Comparison of ENCODE assay signal across 19 cellular contexts in genomic region chr15:60228096-60228495, GRCh38.
A peak's percentile ranks its signal among the peaks of the same experiment; 100 is the strongest.
DNase-seq lines count a peak whose midpoint lies in the region; ATAC-seq, FAIRE-seq and TF ChIP-seq lines count a peak whose summit lies in the region.
"Had no signal": no experiment of that assay in that cellular context is flagged by ENCODE, and none has a peak within 500 bp of the region (broad histone marks: within the 10 kb centered on the region; RNA-seq: fewer than 3 reads in every experiment).

No MANE protein-coding gene starts in this region.

- H2BK120ac ChIP-seq in neuronal stem cell (ENCODE audit: low read depth, low read length), result no peak overlapping the region

- H3F3A ChIP-seq in MM.1S (ENCODE audit: insufficient read depth, low read length), result no peaks in the 10 kb centered on the region

- H3K4me3 ChIP-seq in MM.1S (ENCODE audit: low read length) (no peak overlapping the region), K562 (no peak overlapping the region), hepatocyte (no peak overlapping the region), neuronal stem cell (ENCODE audit: low read length in 2 of 2) (no peak overlapping the region)
- H3K4me3 ChIP-seq: BLaER1 had no signal

- H3K9me1 ChIP-seq in K562 (ENCODE audit: control insufficient read depth, insufficient read depth, low read length), result no peaks in the 10 kb centered on the region

- H3K23ac ChIP-seq in neuronal stem cell (ENCODE audit: low read depth, low read length, poor library complexity), result no peak overlapping the region

- H3K9ac ChIP-seq in MM.1S (ENCODE audit: low read length) (no peak overlapping the region), K562 (ENCODE audit: insufficient read depth in 1 of 2, low read depth in 2 of 2, low read length in 2 of 2) (no peak overlapping the region), neuronal stem cell (ENCODE audit: low read depth, low read length, poor library complexity) (no peak overlapping the region)
- H3K9ac ChIP-seq: BLaER1 had no signal

- no peak overlapping the region for H3K18ac ChIP-seq in neuronal stem cell (ENCODE audit: low read length)

- no peak overlapping the region for H4K8ac ChIP-seq in neuronal stem cell (ENCODE audit: low read depth, low read length)

- ATAC-seq in K562, result no peak
- no peak for ATAC-seq in HG03565 (IDR thresholded peaks at IDR 0.05; ENCODE audit: unreplicated experiment)

- H3K36me3 ChIP-seq in MM.1S (replicated peaks; ENCODE audit: insufficient read depth, low read length) (no peaks in the 10 kb centered on the region), K562 (ENCODE audit: control insufficient read depth, insufficient read depth, low read length) (no peaks in the 10 kb centered on the region), hepatocyte (replicated peaks; ENCODE audit: insufficient read depth, low read depth) (no peaks in the 10 kb centered on the region), neuronal stem cell (replicated peaks in 1 of 2; ENCODE audit: control insufficient read depth in 2 of 2, insufficient read depth in 2 of 2, low read length in 2 of 2) (no peaks in the 10 kb centered on the region)
- H3K36me3 ChIP-seq: BLaER1 had no signal

- POLR2A ChIA-PET in K562 (lab: Yijun Ruan, JAX), result no interaction called here

- no peak overlapping the region for H3K4ac ChIP-seq in neuronal stem cell (ENCODE audit: low read length)

- no peaks in the 10 kb centered on the region for H3K79me1 ChIP-seq in neuronal stem cell (ENCODE audit: low read depth, low read length)

- TF ChIP-seq POLR2A in K562 (conservative IDR thresholded peaks at IDR 0.05), result no peak

- peaks cover 26% of the 10 kb centered on the region for H3K4me1 ChIP-seq in MM.1S (ENCODE audit: low read length)
- H3K4me1 ChIP-seq in K562 (replicated peaks in 1 of 2; ENCODE audit: control insufficient read depth in 2 of 2, insufficient read depth in 2 of 2, low read length in 2 of 2), result no peaks in the 10 kb centered on the region
- no peaks in the 10 kb centered on the region for H3K4me1 ChIP-seq in hepatocyte (ENCODE audit: insufficient read depth)
- no peaks in the 10 kb centered on the region for H3K4me1 ChIP-seq in neuronal stem cell (ENCODE audit: control insufficient read depth in 2 of 2, insufficient read depth in 1 of 2, low read depth in 1 of 2, low read length in 2 of 2)
- H3K4me1 ChIP-seq: Caco-2 had no signal

- CTCF ChIA-PET in K562 (lab: Yijun Ruan, JAX; ENCODE audit: low intra/inter-chr PET ratio), result no interaction called here

- in situ Hi-C loops in K562 (cut with MboI), result no loop called here

- H3K79me2 ChIP-seq in MM.1S (ENCODE audit: low read length), result no peaks in the 10 kb centered on the region
- H3K79me2 ChIP-seq in K562 (ENCODE audit: control insufficient read depth, insufficient read depth, low read length), result no peaks in the 10 kb centered on the region
- no peaks in the 10 kb centered on the region for H3K79me2 ChIP-seq in hepatocyte

- H4K91ac ChIP-seq in neuronal stem cell (ENCODE audit: low read depth, low read length, poor library complexity), result no peak overlapping the region

- H3K27ac ChIP-seq in MM.1S (ENCODE audit: low read length), result peak overlapping the region; percentile 64; the same call in 1 of the 2 replicates
- no peak overlapping the region for H3K27ac ChIP-seq in K562 (ENCODE audit: extremely low read depth, low read depth, low read length)
- H3K27ac ChIP-seq in hepatocyte, result no peak overlapping the region
- no peak overlapping the region for H3K27ac ChIP-seq in neuronal stem cell (replicated peaks; ENCODE audit: low read length)
- H3K27ac ChIP-seq: BLaER1, HL-60 had no signal

- BruUV-seq in K562 (replicated peaks; lab: Mats Ljungman, UMichigan), result no TSS peak

- H3K9me2 ChIP-seq in MM.1S (replicated peaks; ENCODE audit: insufficient read depth, low read length), result no peaks in the 10 kb centered on the region
- H3K9me2 ChIP-seq in hepatocyte (replicated peaks; ENCODE audit: insufficient read depth), result no peaks in the 10 kb centered on the region

- no peak for TF ChIP-seq RAD21 in K562 (CRISPR knock-in tag; conservative IDR thresholded peaks at IDR 0.05 in 1 of 2, IDR thresholded peaks at IDR 0.05 in 1 of 2)

- peak; percentile 12 for DNase-seq in EH (ENCODE audit: low read depth)
- DNase-seq in MM.1S, result no peak
- peak in 1 of 4 experiments; percentile 3 for DNase-seq in K562 (ENCODE audit: extremely low read depth in 1 of 4, low spot score in 3 of 4)
- DNase-seq in hepatocyte (ENCODE audit: low spot score), result peak; percentile 15
- DNase-seq in neuronal stem cell (ENCODE audit: low spot score), result no peak
- no peak for DNase-seq in NCI-H526 (lab: John Stamatoyannopoulos, UW)
- no peak for DNase-seq in activated CD4-positive, alpha-beta T cell treated with anti-CD3 and anti-CD28 coated beads, Interleukin-2, amount 50 U/mL, for 4 hours
- DNase-seq: 8988T; AML-193; Caco-2; CD8-positive, alpha-beta memory T cell; DND-41; GF-D8; HCEC 1CT; HFFc6 had no signal

- H2AFZ ChIP-seq in MM.1S (ENCODE audit: low read length) (peak overlapping the region; percentile 80; the same call in 1 of the 2 replicates), K562 (ENCODE audit: low read depth, low read length) (no peak overlapping the region), hepatocyte (no peak overlapping the region), neuronal stem cell (ENCODE audit: low read length) (no peak overlapping the region)

- H2BK5ac ChIP-seq in neuronal stem cell (ENCODE audit: low read length), result no peak overlapping the region

- WGBS in K562 (ENCODE audit: insufficient coverage, low coverage, missing lambda C conversion rate), result 0% methylated on average over 3 of the region's 3 CpGs
- 83% methylated on average over 3 of the region's 3 CpGs for WGBS in hepatocyte (ENCODE audit: low lambda C conversion rate, missing lambda C conversion rate)
- WGBS in neuronal stem cell (ENCODE audit: extremely low coverage in 2 of 2, insufficient read length in 2 of 2, insufficient replicate concordance in 1 of 2), 2 donors, result no CpG with 5 or more reads among the region's 3 CpGs

- H3K27me3 ChIP-seq in MM.1S (replicated peaks; ENCODE audit: insufficient read depth, low read length) (no peaks in the 10 kb centered on the region), K562 (ENCODE audit: control insufficient read depth in 2 of 2, insufficient read depth in 2 of 2, low read length in 2 of 2) (peaks cover 4 to 10% of the 10 kb centered on the region in 2 experiments; a peak in 3 of 5 replicates), hepatocyte (peaks cover 3% of the 10 kb centered on the region), neuronal stem cell (ENCODE audit: control insufficient read depth in 3 of 3, insufficient read depth in 3 of 3, low read depth in 1 of 3, low read length in 3 of 3) (peaks cover 0 to 17% (median 0%) of the 10 kb centered on the region in 3 experiments)
- H3K27me3 ChIP-seq: BLaER1 had no signal

- H3K14ac ChIP-seq in neuronal stem cell (ENCODE audit: low read length), result no peak overlapping the region

- TF ChIP-seq EP300 in K562 (IDR thresholded peaks at IDR 0.05; ENCODE audit: low read length), result no peak

- H2BK15ac ChIP-seq in neuronal stem cell (ENCODE audit: low read length), result no peak overlapping the region

- no peak for FAIRE-seq in K562 (lab: Jason Lieb, UNC)
- FAIRE-seq: GM19239 had no signal

- no peak overlapping the region for H2AK5ac ChIP-seq in neuronal stem cell (ENCODE audit: low read depth, low read length)

- H3K9me3 ChIP-seq in MM.1S (replicated peaks; ENCODE audit: insufficient read depth, low read length) (no peaks in the 10 kb centered on the region), K562 (replicated peaks; ENCODE audit: control insufficient read depth, insufficient read depth, low read depth, low read length) (no peaks in the 10 kb centered on the region), hepatocyte (ENCODE audit: low read depth) (no peaks in the 10 kb centered on the region), neuronal stem cell (replicated peaks in 1 of 2; ENCODE audit: control insufficient read depth in 2 of 2, insufficient read depth in 1 of 2, low read depth in 1 of 2, low read length in 2 of 2) (no peaks in the 10 kb centered on the region)
- H3K9me3 ChIP-seq: BLaER1, Caco-2 had no signal

- TF ChIP-seq CTCF in MM.1S (IDR thresholded peaks at IDR 0.05; ENCODE audit: low read length) (no peak), K562 (IDR thresholded peaks at IDR 0.05 in 2 of 3, conservative IDR thresholded peaks at IDR 0.05 in 1 of 3; ENCODE audit: insufficient read depth in 2 of 3, low read depth in 1 of 3, low read length in 3 of 3) (no peak), hepatocyte (IDR thresholded peaks at IDR 0.05; ENCODE audit: poor library complexity) (no peak)

- H4K20me1 ChIP-seq in MM.1S (ENCODE audit: insufficient read depth, low read length), result no peaks in the 10 kb centered on the region
- H4K20me1 ChIP-seq in K562 (replicated peaks; ENCODE audit: control insufficient read depth, insufficient read depth, low read length), result no peaks in the 10 kb centered on the region
- no peaks in the 10 kb centered on the region for H4K20me1 ChIP-seq in hepatocyte (ENCODE audit: insufficient read depth, poor library complexity, severe bottlenecking)
- H4K20me1 ChIP-seq: BLaER1 had no signal

- no peak overlapping the region for H2BK12ac ChIP-seq in neuronal stem cell (ENCODE audit: low read length)

- intact Hi-C loops in K562 (cut with micrococcal nuclease), result no loop called here

- H3K4me2 ChIP-seq in MM.1S (ENCODE audit: low read depth, low read length) (peak overlapping the region; percentile 95), K562 (ENCODE audit: insufficient read depth, low read length) (no peak overlapping the region), hepatocyte (no peak overlapping the region), neuronal stem cell (ENCODE audit: insufficient read depth, low read length, poor library complexity, severe bottlenecking) (no peak overlapping the region)

TF ChIP-seq in K562, 482 proteins besides CTCF, POLR2A, EP300 and RAD21:
- TF ChIP-seq CBX5 (IDR thresholded peaks at IDR 0.05; ENCODE audit: borderline replicate concordance, low read depth) (no peak), NFIC (IDR thresholded peaks at IDR 0.05) (peak; percentile 29; the same call in 1 of the 2 replicates), GATAD2B (IDR thresholded peaks at IDR 0.05; ENCODE audit: borderline replicate concordance) (no peak), MXI1 (IDR thresholded peaks at IDR 0.05; ENCODE audit: low read depth, low read length) (no peak), ILK (tag; IDR thresholded peaks at IDR 0.05; ENCODE audit: borderline replicate concordance, low read depth) (no peak), CBFA2T3 (IDR thresholded peaks at IDR 0.05) (peak; percentile 21; the same call in 1 of the 2 replicates)
TF ChIP-seq in K562: peak in this region for 2.

Comparison
In these comparisons a context has a peak if more than half of its experiments do, and no peak if none do; other contexts are left out.
1. DNase-seq: peak in EH (single experiment) and hepatocyte (single experiment); none in MM.1S (single experiment), neuronal stem cell (single experiment), NCI-H526 (0 of 2) and activated CD4-positive, alpha-beta T cell treated with anti-CD3 and anti-CD28 coated beads, Interleukin-2, amount 50 U/mL, for 4 hours (0 of 2).